12 cellular contexts compared by ENCODE assay signal in the genomic region with DNA sequence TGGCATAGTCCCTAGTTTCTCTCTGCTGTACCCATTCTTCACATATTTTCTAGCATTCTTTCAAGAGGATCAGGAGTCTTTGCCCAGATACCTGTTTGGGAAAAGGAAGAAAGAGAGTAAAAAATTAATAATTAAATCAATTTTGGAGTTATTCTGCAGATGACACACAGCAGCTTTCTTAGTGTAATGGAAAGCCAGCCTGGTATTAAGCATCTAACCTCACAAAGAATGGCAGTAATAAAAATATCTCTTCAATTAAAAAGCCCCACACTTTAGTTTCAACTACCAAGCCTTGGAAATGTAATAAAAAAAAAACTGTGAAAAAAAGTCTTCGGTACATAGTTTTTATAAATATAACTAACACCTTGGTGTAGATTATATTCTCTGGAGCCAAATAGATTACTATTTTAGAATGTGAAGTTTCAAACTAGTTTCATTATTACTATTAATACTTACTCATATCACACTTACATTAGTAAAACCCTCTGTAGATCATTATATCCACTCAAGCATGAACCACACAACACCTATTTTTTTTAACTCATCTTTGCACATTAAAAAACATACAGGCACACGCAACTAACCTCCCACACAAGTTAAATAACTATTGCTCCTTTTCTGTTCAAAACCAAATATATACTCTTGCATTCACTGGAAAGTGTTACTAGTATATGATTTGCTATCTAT.
DNase-seq lines count a peak whose midpoint lies in the region; ATAC-seq and TF ChIP-seq lines count a peak whose summit lies in the region.
"Had no signal": no experiment of that assay in that cellular context is flagged by ENCODE, and none has a peak within 500 bp of the region (broad histone marks: within the 10 kb centered on the region; RNA-seq: fewer than 3 reads in every experiment).

No MANE protein-coding gene starts in this region.

- dilution Hi-C loops in mammary epithelial cell (cut with HindIII; ENCODE audit: low sequenced_read_pairs): no loop called here

- in situ Hi-C loops in mammary epithelial cell (cut with MboI; ENCODE audit: low sequenced_read_pairs in 2 of 2): no loop called here

- DNase-seq in activated T-cell treated with anti-CD3 and anti-CD28 coated beads, Interleukin-2, amount 50 U/mL, for 72 hours: no peak
- no peak for DNase-seq in activated T-cell treated with anti-CD3 and anti-CD28 coated beads, Interleukin-2, amount 50 U/mL, for 48 hours
- DNase-seq in sigmoid colon (no peak), Kasumi-1 (lab: John Stamatoyannopoulos, UW) (no peak), AG08396 (ENCODE audit: low spot score) (no peak), mammary epithelial cell (no peak)
- DNase-seq: activated effector memory CD4-positive, alpha-beta T cell treated with anti-CD3 and anti-CD28 coated beads, Interleukin-2, amount 50 U/mL, for 16 hours; GDM1; NCI-H187 treated with DMSO at 0.1 percent for 48 hours had no signal

- no peaks in the 10 kb centered on the region for H3K9me3 Mint-ChIP-seq in activated T-cell treated with anti-CD3 and anti-CD28 coated beads, Interleukin-2, amount 50 U/mL, for 72 hours
- H3K9me3 Mint-ChIP-seq: mesothelial cell of epicardium had no signal

- H3K9ac ChIP-seq in mammary epithelial cell (ENCODE audit: insufficient read depth, low read length): no peak overlapping the region

- H3K4me3 Mint-ChIP-seq in activated T-cell treated with anti-CD3 and anti-CD28 coated beads, Interleukin-2, amount 50 U/mL, for 72 hours: no peak overlapping the region
- H3K4me3 Mint-ChIP-seq: mesothelial cell of epicardium had no signal

- no peaks in the 10 kb centered on the region for H3K4me1 ChIP-seq in sigmoid colon
- H3K4me1 ChIP-seq in mammary epithelial cell (ENCODE audit: insufficient read depth, low read length): no peaks in the 10 kb centered on the region

- no peak for TF ChIP-seq CTCF in sigmoid colon (IDR thresholded peaks at IDR 0.05)
- TF ChIP-seq CTCF in mammary epithelial cell (conservative IDR thresholded peaks at IDR 0.05 in 1 of 2, IDR thresholded peaks at IDR 0.05 in 1 of 2; ENCODE audit: extremely low read depth in 1 of 2, insufficient read depth in 1 of 2, low read depth in 1 of 2, low read length in 2 of 2): no peak

- H3K4me2 ChIP-seq in mammary epithelial cell (ENCODE audit: insufficient read depth, low read depth, low read length): no peak overlapping the region

- no peak overlapping the region for H2AFZ ChIP-seq in mammary epithelial cell (ENCODE audit: low read depth, low read length)

- no peaks in the 10 kb centered on the region for H3K27me3 ChIP-seq in sigmoid colon
- H3K27me3 ChIP-seq in mammary epithelial cell (ENCODE audit: insufficient read depth, low read length): no peaks in the 10 kb centered on the region

- H3K9me3 ChIP-seq in sigmoid colon: no peaks in the 10 kb centered on the region
- no peaks in the 10 kb centered on the region for H3K9me3 ChIP-seq in mammary epithelial cell (replicated peaks; ENCODE audit: insufficient read depth, low read length)

- no TSS peak for BruUV-seq in mammary epithelial cell (replicated peaks; lab: Mats Ljungman, UMichigan)

- WGBS in sigmoid colon, 2 donors: 77 to 91% methylated on average over 2 of the region's 2 CpGs
- WGBS in mammary epithelial cell (ENCODE audit: low coverage, missing lambda C conversion rate): 100% methylated on average over 2 of the region's 2 CpGs

- H3K79me2 ChIP-seq in mammary epithelial cell (ENCODE audit: insufficient read depth, low read length): no peaks in the 10 kb centered on the region

- no peaks in the 10 kb centered on the region for H4K20me1 ChIP-seq in mammary epithelial cell (ENCODE audit: insufficient read depth, low read length)

- H3K36me3 ChIP-seq in sigmoid colon: no peaks in the 10 kb centered on the region
- no peaks in the 10 kb centered on the region for H3K36me3 ChIP-seq in mammary epithelial cell (ENCODE audit: insufficient read depth, low read length)

- intact Hi-C loops in sigmoid colon (cut with DNase I): no loop called here
- intact Hi-C loops in mammary epithelial cell (cut with micrococcal nuclease): no loop called here

- H3K36me3 Mint-ChIP-seq in activated T-cell treated with anti-CD3 and anti-CD28 coated beads, Interleukin-2, amount 50 U/mL, for 72 hours (ENCODE audit: insufficient read depth in 2 of 2): no peaks in the 10 kb centered on the region
- H3K36me3 Mint-ChIP-seq: mesothelial cell of epicardium had no signal

- peak; percentile 57 to 78 for ATAC-seq in activated T-cell treated with anti-CD3 and anti-CD28 coated beads, Interleukin-2, amount 50 U/mL, for 72 hours (replicated peaks in 1 of 2)
- peak; percentile 95 for ATAC-seq in HG02571 (IDR thresholded peaks at IDR 0.05; ENCODE audit: unreplicated experiment)
- peak; percentile 98 for ATAC-seq in HG03354 (IDR thresholded peaks at IDR 0.05; ENCODE audit: poor library complexity, severe bottlenecking, unreplicated experiment)

- H3K4me1 Mint-ChIP-seq in activated T-cell treated with anti-CD3 and anti-CD28 coated beads, Interleukin-2, amount 50 U/mL, for 72 hours (ENCODE audit: low read depth): peaks cover 6% of the 10 kb centered on the region
- H3K4me1 Mint-ChIP-seq: mesothelial cell of epicardium had no signal

- no peaks in the 10 kb centered on the region for H3K27me3 Mint-ChIP-seq in activated T-cell treated with anti-CD3 and anti-CD28 coated beads, Interleukin-2, amount 50 U/mL, for 72 hours (ENCODE audit: low read depth)

- no peak overlapping the region for H3K4me3 ChIP-seq in sigmoid colon
- no peak overlapping the region for H3K4me3 ChIP-seq in mammary epithelial cell (replicated peaks in 1 of 3; ENCODE audit: insufficient read depth in 1 of 3, low read depth in 2 of 3, low read length in 3 of 3)

- H3K27ac ChIP-seq in sigmoid colon: no peak overlapping the region
- H3K27ac ChIP-seq in mammary epithelial cell (ENCODE audit: insufficient read depth, low read depth, low read length): no peak overlapping the region

- TF ChIP-seq EP300 in sigmoid colon (IDR thresholded peaks at IDR 0.05): no peak

- H3K27ac Mint-ChIP-seq in activated T-cell treated with anti-CD3 and anti-CD28 coated beads, Interleukin-2, amount 50 U/mL, for 72 hours: peak overlapping the region; percentile 79
- H3K27ac Mint-ChIP-seq: mesothelial cell of epicardium had no signal

- CTCF ChIA-PET in mammary epithelial cell (lab: Charles Lee; ENCODE audit: low non-redundant PET): no interaction called here

- no peak for TF ChIP-seq POLR2A in sigmoid colon (IDR thresholded peaks at IDR 0.05)
